1 cellular context compared by ENCODE assay signal in the genomic region with DNA sequence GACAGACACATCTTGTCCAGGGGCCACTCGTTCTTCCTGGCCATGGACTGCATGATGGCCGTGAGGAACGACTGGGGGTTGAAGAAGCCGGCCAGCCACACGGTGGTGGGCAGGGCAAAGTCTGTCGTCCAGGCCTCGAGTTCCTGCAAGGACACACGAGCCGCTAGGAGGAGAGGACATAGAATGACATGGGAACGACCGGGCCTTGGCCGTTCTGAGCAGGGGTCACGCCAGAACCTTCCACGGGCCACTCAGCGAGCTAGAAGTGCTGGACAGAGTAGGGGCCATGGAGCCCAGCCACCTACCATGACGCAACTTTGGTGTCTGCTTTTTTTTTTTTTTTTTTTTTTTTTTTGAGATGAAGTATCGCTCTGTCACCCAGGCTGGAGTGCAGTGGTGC.
TF ChIP-seq lines count a peak whose summit lies in the region.

No MANE protein-coding gene starts in this region.

TF ChIP-seq in K562, 482 proteins besides CTCF, POLR2A, EP300 and RAD21:
- TF ChIP-seq POLR2G (IDR thresholded peaks at IDR 0.05; ENCODE audit: low read depth, low read length) (0 out of 2 replicates have a peak, but pooled peaks have one; percentile 27), SMARCB1 (IDR thresholded peaks at IDR 0.05; ENCODE audit: insufficient read length, low read depth) (no peak)
TF ChIP-seq in K562: peak in this region for 1.
